In the genomic region with DNA sequence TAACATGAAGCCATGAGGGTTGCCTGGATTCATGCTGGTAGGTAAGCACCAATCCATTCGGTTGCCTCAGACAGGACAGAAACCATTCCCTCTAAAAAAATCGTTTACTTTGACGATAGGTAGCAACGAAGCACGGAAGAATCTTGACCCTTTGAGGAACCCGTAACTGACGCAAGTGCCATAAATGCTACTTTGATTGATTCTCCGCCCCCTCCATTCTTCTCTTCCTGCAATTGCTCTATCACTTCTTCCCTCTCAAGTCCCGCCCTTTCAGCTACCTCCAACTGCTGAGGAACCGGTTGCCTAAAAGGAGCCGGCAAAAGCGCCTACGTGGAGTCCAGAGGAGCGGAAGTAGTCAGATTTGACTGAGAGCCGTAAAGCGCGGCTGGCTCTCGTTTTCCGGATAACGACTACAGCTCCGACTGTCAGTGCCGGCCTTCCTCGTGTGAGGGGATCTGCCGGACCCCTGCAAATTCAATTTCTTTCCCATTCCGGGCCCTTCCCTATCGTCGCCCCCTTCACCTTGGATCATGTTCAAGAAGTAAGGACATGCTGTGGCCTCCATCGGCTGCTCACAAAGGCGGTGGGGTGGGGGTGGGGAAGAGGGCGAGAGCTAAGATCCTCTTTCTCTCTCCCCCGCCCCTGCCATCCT, we compare ENCODE assay signal across 8 cellular contexts.
A peak's percentile ranks its signal among the peaks of the same experiment; 100 is the strongest.
DNase-seq lines count a peak whose midpoint lies in the region; ATAC-seq and FAIRE-seq lines count a peak whose summit lies in the region.

Gene MCTS1 (plus strand): TSS at position 395 of the 652 bp plus-strand sequence. CDS start 136 bp downstream, at position 531.

- ATAC-seq in GM18907 (IDR thresholded peaks at IDR 0.05; ENCODE audit: unreplicated experiment) (peak; percentile 92), HG03159 (IDR thresholded peaks at IDR 0.05; ENCODE audit: unreplicated experiment) (peak; percentile 89)

- FAIRE-seq in islet of Langerhans (lab: Jason Lieb, UNC) = peak; percentile 94

- DNase-seq in AG08395 (ENCODE audit: low spot score) = peak; percentile 78
- peak; percentile 94 for DNase-seq in NCI-H226
- DNase-seq in activated CD4-positive, CD25-positive, alpha-beta regulatory T cell (lab: John Stamatoyannopoulos, UW) = peak; percentile 21 to 56 (median 51)
- DNase-seq in cerebellar cortex (ENCODE audit: low spot score) = peak; percentile 96
- peak; percentile 62 for DNase-seq in stimulated activated CD4-positive, alpha-beta T cell treated with anti-CD3 and anti-CD28 coated beads, Interleukin-12 subunit alpha, Interleukin-12 subunit beta, amount 100 ng/mL, for 4 hours

Comparison
In these comparisons a context has a peak if more than half of its experiments do, and no peak if none do; other contexts are left out.
1. Peak in every context shown above with its lines: DNase-seq and ATAC-seq.